ENCODE assay signal across 2 cellular contexts in the genomic region with DNA sequence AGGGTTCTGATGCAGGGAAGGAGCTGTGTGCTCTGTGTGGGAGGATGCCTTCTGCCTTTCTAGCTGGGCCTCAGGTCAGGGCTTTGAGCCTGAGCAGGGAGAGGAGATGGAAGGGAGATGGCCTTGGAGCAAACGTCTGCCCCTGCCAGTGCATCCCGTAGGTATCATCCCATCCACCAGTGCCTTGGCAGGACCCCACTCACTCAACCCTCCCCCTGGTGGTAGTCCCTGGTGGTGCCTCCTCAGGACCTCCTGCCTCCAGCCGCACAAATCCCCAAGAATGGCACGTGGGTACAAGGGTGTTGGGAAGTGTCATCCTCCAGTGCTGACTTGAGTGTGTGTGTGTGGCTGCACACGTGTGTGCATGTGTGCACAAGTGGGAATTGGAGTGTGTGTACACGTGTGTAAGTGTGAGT.
TF ChIP-seq lines count a peak whose summit lies in the region.

No MANE protein-coding gene starts in this region.

TF ChIP-seq in GM12878, 131 proteins besides CTCF, POLR2A, EP300 and RAD21:
- no peak for TF ChIP-seq FOXK2 (IDR thresholded peaks at IDR 0.05)
- TF ChIP-seq TCF12 (IDR thresholded peaks at IDR 0.05; ENCODE audit: low read depth, low read length), result no peak
- TF ChIP-seq TCF3 (IDR thresholded peaks at IDR 0.05; ENCODE audit: borderline replicate concordance, insufficient read depth, low read depth, low read length), result no peak
- no peak for TF ChIP-seq ZZZ3 (IDR thresholded peaks at IDR 0.05; ENCODE audit: control insufficient read depth, insufficient read length, low read depth)
- TF ChIP-seq, protein P1, sequence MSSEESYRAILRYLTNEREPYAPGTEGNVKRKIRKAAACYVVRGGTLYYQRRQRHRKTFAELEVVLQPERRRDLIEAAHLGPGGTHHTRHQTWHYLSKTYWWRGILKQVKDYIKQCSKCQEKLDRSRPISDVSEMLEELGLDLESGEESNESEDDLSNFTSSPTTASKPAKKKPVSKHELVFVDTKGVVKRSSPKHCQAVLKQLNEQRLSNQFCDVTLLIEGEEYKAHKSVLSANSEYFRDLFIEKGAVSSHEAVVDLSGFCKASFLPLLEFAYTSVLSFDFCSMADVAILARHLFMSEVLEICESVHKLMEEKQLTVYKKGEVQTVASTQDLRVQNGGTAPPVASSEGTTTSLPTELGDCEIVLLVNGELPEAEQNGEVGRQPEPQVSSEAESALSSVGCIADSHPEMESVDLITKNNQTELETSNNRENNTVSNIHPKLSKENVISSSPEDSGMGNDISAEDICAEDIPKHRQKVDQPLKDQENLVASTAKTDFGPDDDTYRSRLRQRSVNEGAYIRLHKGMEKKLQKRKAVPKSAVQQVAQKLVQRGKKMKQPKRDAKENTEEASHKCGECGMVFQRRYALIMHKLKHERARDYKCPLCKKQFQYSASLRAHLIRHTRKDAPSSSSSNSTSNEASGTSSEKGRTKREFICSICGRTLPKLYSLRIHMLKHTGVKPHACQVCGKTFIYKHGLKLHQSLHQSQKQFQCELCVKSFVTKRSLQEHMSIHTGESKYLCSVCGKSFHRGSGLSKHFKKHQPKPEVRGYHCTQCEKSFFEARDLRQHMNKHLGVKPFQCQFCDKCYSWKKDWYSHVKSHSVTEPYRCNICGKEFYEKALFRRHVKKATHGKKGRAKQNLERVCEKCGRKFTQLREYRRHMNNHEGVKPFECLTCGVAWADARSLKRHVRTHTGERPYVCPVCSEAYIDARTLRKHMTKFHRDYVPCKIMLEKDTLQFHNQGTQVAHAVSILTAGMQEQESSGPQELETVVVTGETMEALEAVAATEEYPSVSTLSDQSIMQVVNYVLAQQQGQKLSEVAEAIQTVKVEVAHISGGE (CRISPR knock-in tag; IDR thresholded peaks at IDR 0.05), result no peak
- no peak for TF ChIP-seq YY1 (IDR thresholded peaks at IDR 0.05; ENCODE audit: low read depth, low read length)
- TF ChIP-seq, protein P2, sequence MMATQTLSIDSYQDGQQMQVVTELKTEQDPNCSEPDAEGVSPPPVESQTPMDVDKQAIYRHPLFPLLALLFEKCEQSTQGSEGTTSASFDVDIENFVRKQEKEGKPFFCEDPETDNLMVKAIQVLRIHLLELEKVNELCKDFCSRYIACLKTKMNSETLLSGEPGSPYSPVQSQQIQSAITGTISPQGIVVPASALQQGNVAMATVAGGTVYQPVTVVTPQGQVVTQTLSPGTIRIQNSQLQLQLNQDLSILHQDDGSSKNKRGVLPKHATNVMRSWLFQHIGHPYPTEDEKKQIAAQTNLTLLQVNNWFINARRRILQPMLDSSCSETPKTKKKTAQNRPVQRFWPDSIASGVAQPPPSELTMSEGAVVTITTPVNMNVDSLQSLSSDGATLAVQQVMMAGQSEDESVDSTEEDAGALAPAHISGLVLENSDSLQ (IDR thresholded peaks at IDR 0.05), result no peak
- TF ChIP-seq NFXL1 (IDR thresholded peaks at IDR 0.05; ENCODE audit: borderline replicate concordance), result no peak
- TF ChIP-seq SUPT20H (IDR thresholded peaks at IDR 0.05; ENCODE audit: borderline replicate concordance, control insufficient read depth, low read depth, low read length), result no peak
- TF ChIP-seq ZNF24 (IDR thresholded peaks at IDR 0.05), result no peak

TF ChIP-seq in GM12891, 5 proteins besides CTCF, POLR2A, EP300 and RAD21:
- TF ChIP-seq POLR2AphosphoS5 (IDR thresholded peaks at IDR 0.05; ENCODE audit: low read depth, low read length) (no peak), POU2F2 (IDR thresholded peaks at IDR 0.05; ENCODE audit: low read depth, low read length) (no peak), PAX5 (IDR thresholded peaks at IDR 0.05; ENCODE audit: insufficient read depth, low read length, severe bottlenecking) (no peak), TAF1 (IDR thresholded peaks at IDR 0.05; ENCODE audit: low read depth, low read length) (no peak), SPI1 (IDR thresholded peaks at IDR 0.05; ENCODE audit: low read depth, low read length) (no peak)
